ENCODE assay signal across 10 cellular contexts in the genomic region with DNA sequence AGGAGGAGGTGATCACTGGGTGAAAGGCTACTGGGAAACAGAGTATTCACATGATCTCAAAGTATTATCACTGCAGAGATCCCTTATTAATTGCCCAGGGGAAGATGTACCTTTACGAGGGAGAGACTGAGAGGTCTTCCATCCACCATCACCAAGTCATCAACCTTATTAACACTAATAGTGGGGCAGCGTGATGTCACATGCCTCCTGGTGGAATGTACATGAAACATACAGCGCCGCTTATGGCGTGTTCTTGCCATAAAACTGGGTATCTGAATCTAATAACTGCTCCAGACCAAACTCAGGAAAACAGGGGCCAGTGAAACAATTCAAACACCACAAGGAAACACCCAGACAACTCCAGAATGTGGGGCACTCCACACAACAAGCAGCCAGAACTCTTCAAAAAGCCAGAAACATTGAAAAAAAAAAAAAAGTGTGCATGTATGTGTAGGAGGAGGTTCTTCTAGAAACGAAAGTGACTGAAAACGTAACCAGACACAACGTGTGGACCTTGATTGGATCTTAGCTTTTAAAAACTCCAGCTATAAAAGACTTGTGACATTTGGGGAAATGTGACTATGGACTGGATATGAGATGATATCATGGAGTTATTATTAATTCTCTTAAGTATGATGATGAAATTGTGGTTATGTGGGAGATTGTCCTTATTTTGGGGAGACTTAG. TPM values are rescaled to one million over a fixed set of nuclear protein-coding genes. Genes with fewer than 3 reads are reported as not detected.
A peak's percentile ranks its signal among the peaks of the same experiment; 100 is the strongest.
DNase-seq lines count a peak whose midpoint lies in the region; ATAC-seq and TF ChIP-seq lines count a peak whose summit lies in the region.
"Had no signal": no experiment of that assay in that cellular context is flagged by ENCODE, and none has a peak within 500 bp of the region (broad histone marks: within the 10 kb centered on the region; RNA-seq: fewer than 3 reads in every experiment).

No MANE protein-coding gene starts in this region.

- H3K27me3 ChIP-seq in ACC112 (ENCODE audit: insufficient read depth, low read length) (no peaks in the 10 kb centered on the region), HL-60 (ENCODE audit: insufficient read depth, poor library complexity, severe bottlenecking) (no peaks in the 10 kb centered on the region), lower lobe of right lung (ENCODE audit: low read depth) (no peaks in the 10 kb centered on the region)

- H3K4me1 ChIP-seq in ACC112 (ENCODE audit: control insufficient read depth, insufficient read depth, low read length, unreplicated experiment) (peaks cover 49% of the 10 kb centered on the region), lower lobe of right lung (peaks cover 70% of the 10 kb centered on the region)

- H3K4me1 Mint-ChIP-seq in mesothelial cell of epicardium, result peaks cover 26% of the 10 kb centered on the region

- H3K36me3 ChIP-seq in ACC112 (ENCODE audit: insufficient read depth, low read length), result no peaks in the 10 kb centered on the region
- no peaks in the 10 kb centered on the region for H3K36me3 ChIP-seq in lower lobe of right lung

- peaks cover 1% of the 10 kb centered on the region for H3K36me3 Mint-ChIP-seq in mesothelial cell of epicardium

- intact Hi-C loops in lower lobe of right lung (cut with DNase I), result no loop called here

- H2AFZ ChIP-seq in ACC112 (ENCODE audit: low read length, unreplicated experiment), result peak overlapping the region; percentile 79

- no peaks in the 10 kb centered on the region for H3K27me3 Mint-ChIP-seq in mesothelial cell of epicardium (ENCODE audit: low read depth)

- ATAC-seq in lower lobe of right lung, result no peak

- H3K27ac ChIP-seq in ACC112 (ENCODE audit: low read depth, low read length) (peak overlapping the region; percentile 22), HL-60 (replicated peaks) (peak overlapping the region; percentile 79), lower lobe of right lung (peak overlapping the region; percentile 75)

- H3K4me3 Mint-ChIP-seq in mesothelial cell of epicardium, result no peak overlapping the region

- DNase-seq in HL-60 (ENCODE audit: low read depth in 1 of 2, low spot score in 1 of 2), result peak in 1 of 2 experiments; percentile 16
- DNase-seq in activated T-helper 9 cell treated with anti-CD3 and anti-CD28 coated beads, Interleukin-2, amount 50 U/mL, for 16 hours (ENCODE audit: low read depth), result peak; percentile 11
- no peak for DNase-seq in lower lobe of right lung
- no peak for DNase-seq in SK-N-DZ (ENCODE audit: low spot score)
- no peak for DNase-seq in effector CD8-positive, alpha-beta T cell (lab: John Stamatoyannopoulos, UW)
- DNase-seq in NCI-H187 (lab: John Stamatoyannopoulos, UW), result no peak
- DNase-seq in mesothelial cell of epicardium (ENCODE audit: low spot score in 2 of 2, unreplicated experiment in 2 of 2), result no peak
- DNase-seq: NCI-H2107 had no signal

- no peaks in the 10 kb centered on the region for H3K9me3 ChIP-seq in lower lobe of right lung

- TF ChIP-seq CTCF in HL-60 (IDR thresholded peaks at IDR 0.05; ENCODE audit: insufficient read depth, low read length) (no peak), lower lobe of right lung (IDR thresholded peaks at IDR 0.05) (no peak), mesothelial cell of epicardium (IDR thresholded peaks at IDR 0.05; ENCODE audit: unreplicated experiment) (no peak)

- peak overlapping the region; percentile 71 for H3K4me3 ChIP-seq in ACC112 (ENCODE audit: low read depth, low read length)
- no peak overlapping the region for H3K4me3 ChIP-seq in HL-60 (replicated peaks; ENCODE audit: insufficient read depth, low read length)
- H3K4me3 ChIP-seq in lower lobe of right lung, result peak overlapping the region; percentile 22

- H3K79me2 ChIP-seq in ACC112 (ENCODE audit: control insufficient read depth, insufficient read depth, low read length, unreplicated experiment), result peaks cover 60% of the 10 kb centered on the region

- no peaks in the 10 kb centered on the region for H3K9me3 Mint-ChIP-seq in mesothelial cell of epicardium

- no peak overlapping the region for H3K27ac Mint-ChIP-seq in mesothelial cell of epicardium

RNA-seq across cellular contexts. Expression of a gene that starts 4.6 kb away (rescaled TPM):
- total RNA-seq in lower lobe of right lung (42.4 TPM), mesothelial cell of epicardium (23.8 to 28.8 TPM (median 23.9 TPM) in 3 replicates)
- 11.1 and 19.4 TPM in 2 replicates for polyA plus RNA-seq in SK-N-DZ (2014; cell fraction: cytosol; rRNA removed)
- polyA plus RNA-seq in SK-N-DZ (2014; cell fraction: nucleus; rRNA removed), result 21.7 and 26.9 TPM in 2 replicates

RNA-seq across cellular contexts. Expression of a gene that starts 57.9 kb away (rescaled TPM):
- 7.3 TPM for total RNA-seq in lower lobe of right lung
- polyA plus RNA-seq in SK-N-DZ (2014; cell fraction: cytosol; rRNA removed), result 0.86 TPM in 1 of 2 replicates, not detected in the other
- 2.9 and 4.1 TPM in 2 replicates for polyA plus RNA-seq in SK-N-DZ (2014; cell fraction: nucleus; rRNA removed)
- total RNA-seq in mesothelial cell of epicardium, result 1.0 to 2.1 TPM in 2 of 3 replicates, not detected in the other
- total RNA-seq: frontal cortex had no signal

Comparison
In these comparisons a context has a peak if more than half of its experiments do, and no peak if none do; other contexts are left out.
1. H3K27ac ChIP-seq: peak in every context shown above with its lines; median percentile 79 in HL-60; 75 in lower lobe of right lung; 22 in ACC112.